12 cellular contexts compared by ENCODE assay signal in genomic region chr19:13018037-13018914, GRCh38. TPM values are rescaled to one million over a fixed set of nuclear protein-coding genes. Genes with fewer than 3 reads are reported as not detected.
DNase-seq lines count a peak whose midpoint lies in the region; ATAC-seq lines count a peak whose summit lies in the region.
"Had no signal": no experiment of that assay in that cellular context is flagged by ENCODE, and none has a peak within 500 bp of the region (broad histone marks: within the 10 kb centered on the region; RNA-seq: fewer than 3 reads in every experiment).

No MANE protein-coding gene starts in this region.

- ATAC-seq in left cardiac atrium (peak in 1 of 2 donors; percentile 17), sciatic nerve (no peak), HG02588 (IDR thresholded peaks at IDR 0.05; ENCODE audit: unreplicated experiment) (no peak), HG02763 (IDR thresholded peaks at IDR 0.05; ENCODE audit: unreplicated experiment) (no peak)
- ATAC-seq: stimulated activated naive B cell treated with anti-CD40 and anti-IgM and Interleukin-4, amounts not matched to agents 10 μg/mL and 1 μg/mL and 100 μg/mL, for 72 hours had no signal

- intact Hi-C loops in left cardiac atrium (cut with DNase I) = no loop called here
- intact Hi-C loops in sciatic nerve (cut with DNase I) = no loop called here

- DNase-seq in EH (ENCODE audit: low read depth) (peak; percentile 42), anterior cingulate cortex (lab: John Stamatoyannopoulos, UW) (peak in 48 of 58 donors; percentile 31 to 84 (median 62)), left cardiac atrium (peak; percentile 75), sciatic nerve (ENCODE audit: low spot score) (peak; percentile 84), inferior parietal cortex (ENCODE audit: extremely low spot score) (no peak), activated T-cell treated with anti-CD3 and anti-CD28 coated beads for 4 hours (no peak)
- DNase-seq: activated T-cell treated with anti-CD3 and anti-CD28 coated beads, Interleukin-2, amount 50 U/mL, for 48 hours; erythroblast; stimulated activated naive B cell treated with anti-CD40 and anti-IgM and Interleukin-4, amounts not matched to agents 10 μg/mL and 1 μg/mL and 100 μg/mL, for 72 hours had no signal

RNA-seq across cellular contexts. Expression of gene NFIX, which starts 23.0 kb away (rescaled TPM):
- total RNA-seq in left cardiac atrium (100 to 1,000 TPM; 117 to 133 TPM), sciatic nerve (131 TPM)

RNA-seq across cellular contexts. Expression of gene DAND5, which starts 48.9 kb away (rescaled TPM):
- total RNA-seq in left cardiac atrium (1 to 10 TPM; 5.2 to 7.0 TPM), sciatic nerve (not detected)
- total RNA-seq: progenitor cell of endocrine pancreas had no signal

Comparison
In these comparisons a context has a peak if more than half of its experiments do, and no peak if none do; other contexts are left out.
1. DNase-seq: peak in EH (single experiment), anterior cingulate cortex (48 of 58), left cardiac atrium (single experiment) and sciatic nerve (single experiment); none in inferior parietal cortex (single experiment) and activated T-cell treated with anti-CD3 and anti-CD28 coated beads for 4 hours (single experiment).